In the genomic region with DNA sequence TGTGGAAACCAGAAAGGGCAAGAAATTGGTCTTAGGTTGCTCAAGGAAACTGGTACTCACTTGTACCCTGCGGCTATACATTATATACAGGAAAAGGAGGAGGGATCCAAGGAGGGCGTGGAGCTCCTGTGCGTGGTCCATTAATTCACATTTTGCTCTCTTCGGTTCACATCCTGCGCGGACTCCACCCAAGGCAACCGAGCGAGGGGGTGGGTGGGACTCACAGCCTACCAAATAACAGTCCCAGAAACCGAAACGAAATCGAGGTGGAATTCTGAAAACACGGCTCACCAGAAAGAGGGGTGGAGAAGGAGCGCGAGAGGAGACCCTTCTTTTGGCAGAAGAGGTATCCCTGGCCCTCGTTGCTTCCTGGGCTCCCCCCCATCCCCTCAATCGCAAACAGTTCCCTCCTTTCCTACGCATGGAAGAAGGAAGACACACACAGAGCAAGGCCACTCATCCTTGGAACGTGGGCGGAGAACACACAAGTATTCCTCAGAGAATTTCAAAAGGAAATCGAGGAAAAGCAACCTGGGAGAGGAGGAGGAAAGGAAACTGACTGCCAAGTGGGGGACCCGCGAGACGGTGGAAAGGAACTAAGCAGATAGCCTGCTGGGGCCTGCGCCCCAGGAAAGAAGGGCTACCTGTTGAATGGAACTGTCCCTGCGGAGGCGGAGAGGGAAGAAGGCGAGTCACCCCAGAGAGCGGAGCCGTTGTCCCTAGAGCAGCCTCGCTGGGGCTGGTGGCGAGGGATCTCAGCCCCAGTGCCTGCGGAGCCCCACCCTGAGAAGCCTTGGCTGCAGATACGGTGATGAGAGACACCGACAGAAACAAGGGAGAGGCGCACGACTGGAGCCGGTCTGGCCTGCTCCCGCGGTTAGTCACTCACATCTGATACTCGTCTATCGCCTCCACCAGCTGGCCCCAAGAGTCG, we compare ENCODE assay signal across 8 cellular contexts. TPM values are rescaled to one million over a fixed set of nuclear protein-coding genes. Genes with fewer than 3 reads are reported as not detected.
A peak's percentile ranks its signal among the peaks of the same experiment; 100 is the strongest.
DNase-seq lines count a peak whose midpoint lies in the region; ATAC-seq and TF ChIP-seq lines count a peak whose summit lies in the region.

No MANE protein-coding gene starts in this region.

- peaks cover 3% of the 10 kb centered on the region for H3K36me3 Mint-ChIP-seq in IgD-negative memory B cell

- H2BK15ac ChIP-seq in neuronal stem cell (ENCODE audit: low read length) = no peak overlapping the region

- H2AK5ac ChIP-seq in neuronal stem cell (ENCODE audit: low read depth, low read length) = peak overlapping the region; percentile 42

- H3K4me3 ChIP-seq in DND-41 (ENCODE audit: low read depth in 1 of 2, low read length in 2 of 2) (peak overlapping the region; percentile 73 to 79), fibroblast of villous mesenchyme (ENCODE audit: low read depth, low read length) (peak overlapping the region; percentile 96), neuronal stem cell (ENCODE audit: low read length in 2 of 2) (peak overlapping the region; percentile 97 to 98), thoracic aorta (peak overlapping the region; percentile 91)

- peak overlapping the region; percentile 92 for H3K14ac ChIP-seq in neuronal stem cell (ENCODE audit: low read length)

- no peak overlapping the region for H2BK120ac ChIP-seq in neuronal stem cell (ENCODE audit: low read depth, low read length)

- H4K20me1 ChIP-seq in DND-41 (ENCODE audit: insufficient read depth, low read length) = 0 out of 2 replicates have a peak, but pooled peaks cover 5% of the 10 kb centered on the region

- peak overlapping the region; percentile 85 for H3K9ac ChIP-seq in DND-41 (ENCODE audit: low read depth, low read length)
- H3K9ac ChIP-seq in neuronal stem cell (ENCODE audit: low read depth, low read length, poor library complexity) = peak overlapping the region; percentile 93

- H3K4me3 Mint-ChIP-seq in IgD-negative memory B cell = peak overlapping the region; percentile 96 to 99 (median 98)

- H3K4me1 ChIP-seq in DND-41 (ENCODE audit: insufficient read depth, low read length) (peaks cover 36% of the 10 kb centered on the region), neuronal stem cell (ENCODE audit: control insufficient read depth in 2 of 2, insufficient read depth in 1 of 2, low read depth in 1 of 2, low read length in 2 of 2) (peaks cover 0 to 5% of the 10 kb centered on the region in 2 donors), thoracic aorta (ENCODE audit: control insufficient read depth in 1 of 2, low read depth in 2 of 2) (peaks cover 10 to 32% of the 10 kb centered on the region in 2 donors)

- H3K9me3 ChIP-seq in DND-41 (ENCODE audit: insufficient read depth, low read length, severe bottlenecking) (no peaks in the 10 kb centered on the region), neuronal stem cell (replicated peaks in 1 of 2; ENCODE audit: control insufficient read depth in 2 of 2, insufficient read depth in 1 of 2, low read depth in 1 of 2, low read length in 2 of 2) (no peaks in the 10 kb centered on the region), thoracic aorta (no peaks in the 10 kb centered on the region)

- no CpG with 5 or more reads among the region's 42 CpGs for WGBS in neuronal stem cell (ENCODE audit: extremely low coverage in 2 of 2, insufficient read length in 2 of 2, insufficient replicate concordance in 1 of 2), 2 donors

- H2BK5ac ChIP-seq in neuronal stem cell (ENCODE audit: low read length) = peak overlapping the region; percentile 87

- peaks cover 7% of the 10 kb centered on the region for H3K79me1 ChIP-seq in neuronal stem cell (ENCODE audit: low read depth, low read length)

- H2BK12ac ChIP-seq in neuronal stem cell (ENCODE audit: low read length) = peak overlapping the region; percentile 67

- peak; percentile 82 for DNase-seq in DND-41
- DNase-seq in activated gamma-delta T cell (lab: John Stamatoyannopoulos, UW) = peak; percentile 35
- peak; percentile 75 for DNase-seq in fibroblast of villous mesenchyme (ENCODE audit: low read depth)
- peak; percentile 30 for DNase-seq in neuronal stem cell (ENCODE audit: low spot score)
- peak; percentile 24 for DNase-seq in thoracic aorta (ENCODE audit: low spot score)

- peaks cover 74% of the 10 kb centered on the region for H3K79me2 ChIP-seq in DND-41 (ENCODE audit: insufficient read depth, low read length)

- peak overlapping the region; percentile 99 to 100 (median 99) for H3K27ac Mint-ChIP-seq in IgD-negative memory B cell

- no peaks in the 10 kb centered on the region for H3K9me3 Mint-ChIP-seq in IgD-negative memory B cell

- peaks cover 19% of the 10 kb centered on the region for H3K36me3 ChIP-seq in DND-41 (ENCODE audit: insufficient read depth, low read length)
- H3K36me3 ChIP-seq in neuronal stem cell (replicated peaks in 1 of 2; ENCODE audit: control insufficient read depth in 2 of 2, insufficient read depth in 2 of 2, low read length in 2 of 2) = peaks cover 2 to 14% of the 10 kb centered on the region in 2 donors
- peaks cover 6% of the 10 kb centered on the region for H3K36me3 ChIP-seq in thoracic aorta

- no peaks in the 10 kb centered on the region for H3K27me3 ChIP-seq in DND-41 (ENCODE audit: insufficient read depth, low read length, poor library complexity)
- H3K27me3 ChIP-seq in neuronal stem cell (ENCODE audit: control insufficient read depth in 3 of 3, insufficient read depth in 3 of 3, low read depth in 1 of 3, low read length in 3 of 3) = no peaks in the 10 kb centered on the region
- H3K27me3 ChIP-seq in thoracic aorta (replicated peaks; ENCODE audit: insufficient read depth) = no peaks in the 10 kb centered on the region

- H3K4ac ChIP-seq in neuronal stem cell (ENCODE audit: low read length) = no peak overlapping the region

- no peak overlapping the region for H4K91ac ChIP-seq in neuronal stem cell (ENCODE audit: low read depth, low read length, poor library complexity)

- ATAC-seq in DND-41 (ENCODE audit: insufficient read depth, low read depth) (peak; percentile 57), GM21723 (IDR thresholded peaks at IDR 0.05; ENCODE audit: unreplicated experiment) (peak; percentile 42), thoracic aorta (ENCODE audit: insufficient number of reproducible peaks, low FRiP score, low read depth) (peak; percentile 0)

- peak overlapping the region; percentile 92 for H3K18ac ChIP-seq in neuronal stem cell (ENCODE audit: low read length)

- H3K4me2 ChIP-seq in DND-41 (ENCODE audit: insufficient read depth, low read length) (peak overlapping the region; percentile 78), neuronal stem cell (ENCODE audit: insufficient read depth, low read length, poor library complexity, severe bottlenecking) (peak overlapping the region; percentile 85)

- H3K23ac ChIP-seq in neuronal stem cell (ENCODE audit: low read depth, low read length, poor library complexity) = peak overlapping the region; percentile 76

- peak overlapping the region; percentile 82 for H3K27ac ChIP-seq in DND-41 (ENCODE audit: low read length)
- H3K27ac ChIP-seq in neuronal stem cell (replicated peaks; ENCODE audit: low read length) = peak overlapping the region; percentile 76
- H3K27ac ChIP-seq in thoracic aorta = peak overlapping the region; percentile 93 to 98

- TF ChIP-seq POLR2A in Raji (IDR thresholded peaks at IDR 0.05; ENCODE audit: insufficient read depth, low read depth, low read length) = 0 out of 2 replicates have a peak, but pooled peaks have one; percentile 15

- H3K27me3 Mint-ChIP-seq in IgD-negative memory B cell = no peaks in the 10 kb centered on the region

- H4K8ac ChIP-seq in neuronal stem cell (ENCODE audit: low read depth, low read length) = no peak overlapping the region

- no peak for TF ChIP-seq CTCF in DND-41 (IDR thresholded peaks at IDR 0.05; ENCODE audit: borderline replicate concordance, extremely low read depth, low read length, poor library complexity, severe bottlenecking)
- TF ChIP-seq CTCF in fibroblast of villous mesenchyme (IDR thresholded peaks at IDR 0.05; ENCODE audit: insufficient read depth, low read depth, low read length) = no peak
- TF ChIP-seq CTCF in thoracic aorta (IDR thresholded peaks at IDR 0.05) = no peak

- H2AFZ ChIP-seq in DND-41 (ENCODE audit: low read depth, low read length) = peak overlapping the region; percentile 70
- peak overlapping the region; percentile 99 for H2AFZ ChIP-seq in neuronal stem cell (ENCODE audit: low read length)

- H3K4me1 Mint-ChIP-seq in IgD-negative memory B cell = peaks cover 28 to 36% (median 32%) of the 10 kb centered on the region in 3 donors

RNA-seq across cellular contexts. Expression of a gene that starts 0.7 kb away (rescaled TPM):
- 67.1 TPM for polyA plus RNA-seq in IgD-negative memory B cell
- 39.3 and 48.4 TPM in 2 replicates for total RNA-seq in fibroblast of villous mesenchyme
- polyA plus RNA-seq in neuronal stem cell (2013, experiment 1 of 2) = 89.7 TPM
- polyA plus RNA-seq in neuronal stem cell (2013, experiment 2 of 2) = 88.7 TPM
- 10 to 100 TPM; 59.2 to 61.7 TPM for total RNA-seq in thoracic aorta

RNA-seq across cellular contexts. Expression of a gene that starts 0.8 kb away (rescaled TPM):
- polyA plus RNA-seq in IgD-negative memory B cell = 13.6 TPM
- total RNA-seq in fibroblast of villous mesenchyme (72.2 and 92.0 TPM in 2 replicates), thoracic aorta (10 to 100 TPM; 24.4 to 36.0 TPM)
- polyA plus RNA-seq in neuronal stem cell (2013, experiment 1 of 2) = 17.0 TPM
- polyA plus RNA-seq in neuronal stem cell (2013, experiment 2 of 2) = 18.2 TPM

RNA-seq across cellular contexts. Expression of a gene that starts 25.4 kb away (rescaled TPM):
- 30.0 TPM for polyA plus RNA-seq in IgD-negative memory B cell
- not detected in 2 replicates for total RNA-seq in fibroblast of villous mesenchyme
- 0.04 TPM for polyA plus RNA-seq in neuronal stem cell (2013, experiment 1 of 2)
- not detected for polyA plus RNA-seq in neuronal stem cell (2013, experiment 2 of 2)
- total RNA-seq in thoracic aorta = 1 to 10 TPM in 1 of 2 donors, not detected in 1; 3.1 TPM

Comparison
In these comparisons a context has a peak if more than half of its experiments do, and no peak if none do; other contexts are left out.
1. Peak in every context shown above with its lines: DNase-seq, ATAC-seq, H3K4me3 ChIP-seq and H3K27ac ChIP-seq.
2. ATAC-seq: peak in every context shown above with its lines; median percentile 57 in DND-41; 42 in GM21723; 0 in thoracic aorta.
3. DNase-seq: peak in every context shown above with its lines; median percentile 82 in DND-41; 75 in fibroblast of villous mesenchyme; 35 in activated gamma-delta T cell; 30 in neuronal stem cell; 24 in thoracic aorta.